In genomic region chr11:108368134-108368533, GRCh38 we compare ENCODE assay signal across 16 cellular contexts.
"Had no signal": no experiment of that assay in that cellular context is flagged by ENCODE, and none has a peak within 500 bp of the region (broad histone marks: within the 10 kb centered on the region; RNA-seq: fewer than 3 reads in every experiment).

No MANE protein-coding gene starts in this region.

- H3K27me3 ChIP-seq: colonic mucosa had no signal

- H3K36me3 ChIP-seq: colonic mucosa had no signal

- DNase-seq: activated CD4-positive, alpha-beta T cell treated with anti-CD3 and anti-CD28 coated beads, Interleukin-2, amount 50 U/mL, for 48 hours; activated CD4-positive, CD25-positive, alpha-beta regulatory T cell treated with anti-CD3 and anti-CD28 coated beads, Interleukin-2, amount 50 U/mL, for 72 hours; activated CD8-positive, alpha-beta memory T cell treated with anti-CD3 and anti-CD28 coated beads, Interleukin-2, amount 10 ng/mL, durations not matched to agents 7 days and 5 days; activated gamma-delta T cell; activated naive CD8-positive, alpha-beta T cell treated with anti-CD3 and anti-CD28 coated beads, Interleukin-2, amount 10 ng/mL, durations not matched to agents 7 days and 5 days; activated T-cell treated with anti-CD3 and anti-CD28 coated beads, Interleukin-2, amount 50 U/mL, for 4 hours; colonic mucosa; effector CD4-positive, alpha-beta T cell; glutamatergic neuron; occipital lobe; psoas muscle; stimulated activated CD4-positive, alpha-beta T cell treated with anti-CD3 and anti-CD28 coated beads, Interleukin-4, amount 100 ng/mL, for 1 hour; stimulated activated CD8-positive, alpha-beta memory T cell treated with anti-CD3 and anti-CD28 coated beads, Interleukin-4, amount 100 ng/mL, for 48 hours; stimulated activated naive CD8-positive, alpha-beta T cell treated with anti-CD3 and anti-CD28 coated beads, Interleukin-15, Interleukin-2, amounts not matched to agents 100 U/mL and 50 U/mL, for 24 hours; SW 1271 had no signal

- H3K27ac ChIP-seq: colonic mucosa, psoas muscle, thoracic aorta had no signal

- H3K4me1 ChIP-seq: colonic mucosa, psoas muscle had no signal

- H3K4me3 ChIP-seq: colonic mucosa, psoas muscle, thoracic aorta had no signal

- H3K9me3 ChIP-seq: colonic mucosa, psoas muscle, thoracic aorta had no signal

- ATAC-seq: activated CD8-positive, alpha-beta memory T cell treated with anti-CD3 and anti-CD28 coated beads, Interleukin-2, amount 10 ng/mL, durations not matched to agents 7 days and 5 days; activated T-cell treated with anti-CD3 and anti-CD28 coated beads, Interleukin-2, amount 50 U/mL, for 4 hours; psoas muscle; stimulated activated naive CD8-positive, alpha-beta T cell treated with anti-CD3 and anti-CD28 coated beads, Interleukin-15, Interleukin-2, amounts not matched to agents 100 U/mL and 50 U/mL, for 24 hours had no signal
